8 cellular contexts compared by ENCODE assay signal in genomic region chr6:31734703-31735500, GRCh38. TPM values are rescaled to one million over a fixed set of nuclear protein-coding genes. Genes with fewer than 3 reads are reported as not detected.
A peak's percentile ranks its signal among the peaks of the same experiment; 100 is the strongest.
DNase-seq lines count a peak whose midpoint lies in the region; ATAC-seq and TF ChIP-seq lines count a peak whose summit lies in the region.

No MANE protein-coding gene starts in this region.

- H3K4me1 Mint-ChIP-seq in activated CD4-positive, alpha-beta memory T cell treated with anti-CD3 and anti-CD28 coated beads for 36 hours (ENCODE audit: low read depth) = peaks cover 65% of the 10 kb centered on the region
- peaks cover 58% of the 10 kb centered on the region for H3K4me1 Mint-ChIP-seq in endothelial cell (ENCODE audit: unreplicated experiment)

- H3K36me3 ChIP-seq in muscle layer of colon (ENCODE audit: insufficient read depth, low read length) = peaks cover 28% of the 10 kb centered on the region
- H3K36me3 ChIP-seq in thyroid gland = peaks cover 33 to 38% of the 10 kb centered on the region in 2 donors

- DNase-seq in SIG-M5 treated with dmso at 0.1 percent for 504 hours (lab: John Stamatoyannopoulos, UW; ENCODE audit: unreplicated experiment) = peak; percentile 83
- DNase-seq in SIG-M5 (lab: John Stamatoyannopoulos, UW) = no peak
- DNase-seq in NCI-H2227 (lab: John Stamatoyannopoulos, UW; ENCODE audit: unreplicated experiment) = peak; percentile 57
- DNase-seq in activated CD4-positive, alpha-beta memory T cell treated with anti-CD3 and anti-CD28 coated beads for 36 hours = peak; percentile 76
- peak; percentile 38 for DNase-seq in endothelial cell (ENCODE audit: low spot score)
- DNase-seq in thyroid gland = peak; percentile 50

- H3K27me3 Mint-ChIP-seq in activated CD4-positive, alpha-beta memory T cell treated with anti-CD3 and anti-CD28 coated beads for 36 hours = no peaks in the 10 kb centered on the region
- H3K27me3 Mint-ChIP-seq in endothelial cell (ENCODE audit: unreplicated experiment) = peaks cover 22% of the 10 kb centered on the region

- ATAC-seq in HG03457 (IDR thresholded peaks at IDR 0.05; ENCODE audit: unreplicated experiment) = no peak

- H3K36me3 Mint-ChIP-seq in activated CD4-positive, alpha-beta memory T cell treated with anti-CD3 and anti-CD28 coated beads for 36 hours = peaks cover 49% of the 10 kb centered on the region
- peaks cover 27% of the 10 kb centered on the region for H3K36me3 Mint-ChIP-seq in endothelial cell (ENCODE audit: low read depth, unreplicated experiment)

- CTCF ChIA-PET in activated CD4-positive, alpha-beta memory T cell treated with anti-CD3 and anti-CD28 coated beads for 36 hours (lab: Charles Lee) = interaction anchor here (1.3 to 8.1 kb wide), 4 partner anchors 36 to 95 kb away, joined by 3 to 67 read pairs (median 7); partner anchors contain the start of gene LY6G5C

- H3K4me3 ChIP-seq in muscle layer of colon (ENCODE audit: low read depth in 1 of 2, low read length in 2 of 2) = peak overlapping the region; percentile 83 to 95
- H3K4me3 ChIP-seq in thyroid gland (replicated peaks in 1 of 3) = peak overlapping the region; percentile 42 to 86 (median 68)

- peak overlapping the region; percentile 88 for H3K27ac Mint-ChIP-seq in activated CD4-positive, alpha-beta memory T cell treated with anti-CD3 and anti-CD28 coated beads for 36 hours
- H3K27ac Mint-ChIP-seq in endothelial cell (ENCODE audit: unreplicated experiment) = peak overlapping the region; percentile 100

- POLR2A ChIA-PET in activated CD4-positive, alpha-beta memory T cell treated with anti-CD3 and anti-CD28 coated beads for 36 hours (lab: Charles Lee) = interaction anchor here (0.6 to 3.0 kb wide), 8 partner anchors 11 to 194 kb away, joined by 3 to 15 read pairs (median 3); partner anchors contain the start of genes DDX39B, HSPA1B and LSM2

- no peak for TF ChIP-seq CTCF in endothelial cell (IDR thresholded peaks at IDR 0.05; ENCODE audit: unreplicated experiment)
- no peak for TF ChIP-seq CTCF in thyroid gland (IDR thresholded peaks at IDR 0.05)

- peak in 1 of 2 donors; percentile 41 for TF ChIP-seq POLR2A in thyroid gland (IDR thresholded peaks at IDR 0.05)

- H3K27me3 ChIP-seq in muscle layer of colon (ENCODE audit: control insufficient read depth in 1 of 2, insufficient read depth in 2 of 2, low read length in 2 of 2) = no peaks in the 10 kb centered on the region
- H3K27me3 ChIP-seq in thyroid gland = no peaks in the 10 kb centered on the region

- peak overlapping the region; percentile 98 for H3K4me3 Mint-ChIP-seq in activated CD4-positive, alpha-beta memory T cell treated with anti-CD3 and anti-CD28 coated beads for 36 hours
- peak overlapping the region; percentile 100 for H3K4me3 Mint-ChIP-seq in endothelial cell (ENCODE audit: unreplicated experiment)

- peak overlapping the region; percentile 98 for H3K9ac ChIP-seq in muscle layer of colon (ENCODE audit: low read length)

- no peaks in the 10 kb centered on the region for H3K9me3 Mint-ChIP-seq in activated CD4-positive, alpha-beta memory T cell treated with anti-CD3 and anti-CD28 coated beads for 36 hours
- H3K9me3 Mint-ChIP-seq in endothelial cell (ENCODE audit: unreplicated experiment) = no peaks in the 10 kb centered on the region

- intact Hi-C loops in activated CD4-positive, alpha-beta memory T cell treated with anti-CD3 and anti-CD28 coated beads for 36 hours (cut with micrococcal nuclease) = loop anchor here (5.0 to 10.0 kb wide), 4 partner anchors 188 to 1170 kb away; partner anchors contain the start of genes ATP6V1G2, DXO, NFKBIL1 and PSMB8
- intact Hi-C loops in thyroid gland (cut with DNase I) = loop anchor here (5.0 kb wide), 2 partner anchors 33 to 48 kb away; partner anchors contain the start of gene ABHD16A

- peaks cover 38% of the 10 kb centered on the region for H3K4me1 ChIP-seq in muscle layer of colon (ENCODE audit: insufficient read depth, low read length)
- peaks cover 22 to 44% of the 10 kb centered on the region in 2 donors for H3K4me1 ChIP-seq in thyroid gland

- WGBS in thyroid gland, 2 donors = 4 to 5% methylated on average over 22 of the region's 22 CpGs

- H3K27ac ChIP-seq in muscle layer of colon (ENCODE audit: low read depth, low read length) (peak overlapping the region; percentile 92), thyroid gland (peak overlapping the region; percentile 82 to 91 (median 90))

- H3K9me3 ChIP-seq in muscle layer of colon (ENCODE audit: low read length) (no peaks in the 10 kb centered on the region), thyroid gland (no peaks in the 10 kb centered on the region)

RNA-seq across cellular contexts. Expression of gene CLIC1, which starts 1.4 kb away (rescaled TPM):
- 100 to 1,000 TPM; 430 to 442 TPM for total RNA-seq in activated CD4-positive, alpha-beta memory T cell treated with anti-CD3 and anti-CD28 coated beads for 36 hours
- total RNA-seq in endothelial cell (ENCODE audit: unreplicated experiment) (420 TPM), thyroid gland (100 to 1,000 TPM; 222 to 314 (median 247) TPM)

RNA-seq across cellular contexts. Expression of gene MSH5, which starts 4.9 kb away (rescaled TPM):
- 10 to 100 TPM; 80.9 to 83.8 TPM for total RNA-seq in activated CD4-positive, alpha-beta memory T cell treated with anti-CD3 and anti-CD28 coated beads for 36 hours
- total RNA-seq in endothelial cell (ENCODE audit: unreplicated experiment) (16.1 TPM), thyroid gland (10 to 100 TPM in 1 of 4 donors, 1 to 10 TPM in 3; 5.6 to 11.2 (median 7.2) TPM)

RNA-seq across cellular contexts. Expression of gene DDAH2, which starts 5.8 kb away (rescaled TPM):
- total RNA-seq in activated CD4-positive, alpha-beta memory T cell treated with anti-CD3 and anti-CD28 coated beads for 36 hours = 1 to 10 TPM; 6.2 to 6.6 TPM
- total RNA-seq in endothelial cell (ENCODE audit: unreplicated experiment) (145 TPM), thyroid gland (100 to 1,000 TPM in 3 of 4 donors, 10 to 100 TPM in 1; 99.9 to 117 (median 114) TPM)

RNA-seq across cellular contexts. Expression of gene MPIG6B, which starts 11.7 kb away (rescaled TPM):
- total RNA-seq in activated CD4-positive, alpha-beta memory T cell treated with anti-CD3 and anti-CD28 coated beads for 36 hours = not detected
- total RNA-seq in endothelial cell (ENCODE audit: unreplicated experiment) (not detected), thyroid gland (1 to 10 TPM in 1 of 4 donors, under 1 TPM in 1, not detected in 2; 0.54 to 1.8 TPM)

RNA-seq across cellular contexts. Expression of gene LY6G6C, which starts 13.4 kb away (rescaled TPM):
- not detected for total RNA-seq in activated CD4-positive, alpha-beta memory T cell treated with anti-CD3 and anti-CD28 coated beads for 36 hours
- total RNA-seq in endothelial cell (ENCODE audit: unreplicated experiment) (0.28 TPM), thyroid gland (not detected)

Comparison
In these comparisons a context has a peak if more than half of its experiments do, and no peak if none do; other contexts are left out.
1. RNA of gene DDAH2, which starts 5.8 kb away (total RNA-seq): 145 TPM in endothelial cell (single experiment) and 99.9 to 117 TPM in thyroid gland; 6.2 to 6.6 TPM in activated CD4-positive, alpha-beta memory T cell treated with anti-CD3 and anti-CD28 coated beads for 36 hours; every median in the first group is over 10 times any median in the second.